In genomic region chr12:84875241-84875640, GRCh38 we compare ENCODE assay signal across 1 cellular context.
TF ChIP-seq lines count a peak whose summit lies in the region.

No MANE protein-coding gene starts in this region.

TF ChIP-seq in HCT116, 20 proteins besides CTCF, POLR2A, EP300 and RAD21 (continued from another document):
- TF ChIP-seq EZH2 (IDR thresholded peaks at IDR 0.05) (no peak), ATF3 (IDR thresholded peaks at IDR 0.05) (no peak), SRF (IDR thresholded peaks at IDR 0.05; ENCODE audit: low read depth) (no peak), EZH2phosphoT487 (IDR thresholded peaks at IDR 0.05; ENCODE audit: borderline replicate concordance) (no peak), ZNF274 (IDR thresholded peaks at IDR 0.05; ENCODE audit: low read depth, low read length) (no peak)
